24 cellular contexts compared by ENCODE assay signal in the genomic region with DNA sequence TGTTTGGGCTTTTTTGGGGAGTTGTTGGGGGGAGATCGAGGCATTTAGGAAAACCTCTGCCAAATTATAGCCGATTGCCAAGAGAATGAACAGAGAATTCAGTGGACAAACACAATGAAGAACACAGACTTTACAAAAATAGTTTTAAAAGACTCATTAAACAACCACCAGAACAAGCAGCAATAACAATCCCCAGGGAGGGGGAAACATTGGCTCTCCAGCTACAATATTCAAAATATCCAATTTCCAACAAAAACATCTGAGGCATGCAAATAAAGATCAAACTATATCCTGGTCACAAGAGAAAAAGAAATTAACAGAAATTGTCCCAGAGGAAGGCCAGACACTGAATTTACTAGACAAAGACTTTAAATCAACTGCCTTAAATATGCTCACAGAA. TPM values are rescaled to one million over a fixed set of nuclear protein-coding genes. Genes with fewer than 3 reads are reported as not detected.
A peak's percentile ranks its signal among the peaks of the same experiment; 100 is the strongest.
DNase-seq lines count a peak whose midpoint lies in the region; ATAC-seq and TF ChIP-seq lines count a peak whose summit lies in the region.
"Had no signal": no experiment of that assay in that cellular context is flagged by ENCODE, and none has a peak within 500 bp of the region (broad histone marks: within the 10 kb centered on the region; RNA-seq: fewer than 3 reads in every experiment).

No MANE protein-coding gene starts in this region.

- peaks cover 1% of the 10 kb centered on the region for H3K4me1 ChIP-seq in mesenchymal stem cell (ENCODE audit: control insufficient read depth, insufficient read depth, low read depth, low read length)
- H3K4me1 ChIP-seq: HAP-1 had no signal

- no peaks in the 10 kb centered on the region for H3K27me3 ChIP-seq in mesenchymal stem cell (ENCODE audit: control insufficient read depth in 1 of 2, insufficient read depth in 1 of 2, low read length in 2 of 2)

- no peak overlapping the region for H3K4me3 Mint-ChIP-seq in activated T-cell treated with anti-CD3 and anti-CD28 coated beads, Interleukin-2, amount 50 U/mL, for 72 hours
- H3K4me3 Mint-ChIP-seq in chondrocyte (ENCODE audit: unreplicated experiment) = no peak overlapping the region
- H3K4me3 Mint-ChIP-seq: CD4-positive, CD25-positive, alpha-beta regulatory T cell; HFFc6 had no signal

- H3K18ac ChIP-seq in mesenchymal stem cell (ENCODE audit: low read depth in 1 of 2, low read length in 2 of 2) = no peak overlapping the region

- H3K4me2 ChIP-seq in mesenchymal stem cell (ENCODE audit: low read length, poor library complexity, severe bottlenecking) = no peak overlapping the region

- H2BK12ac ChIP-seq in mesenchymal stem cell (ENCODE audit: low read length in 2 of 2) = no peak overlapping the region

- no peak overlapping the region for H3K27ac ChIP-seq in mesenchymal stem cell (ENCODE audit: low read length, poor library complexity, severe bottlenecking)
- H3K27ac ChIP-seq: 22Rv1 had no signal

- no peak overlapping the region for H3K23ac ChIP-seq in mesenchymal stem cell (ENCODE audit: low read length in 2 of 2)

- no peak overlapping the region for H2BK120ac ChIP-seq in mesenchymal stem cell (ENCODE audit: low read depth, low read length)

- no peak overlapping the region for H3K4ac ChIP-seq in mesenchymal stem cell (ENCODE audit: low read depth in 1 of 2, low read length in 2 of 2)

- H3K9ac ChIP-seq in mesenchymal stem cell (ENCODE audit: low read length) = peak overlapping the region; percentile 74

- 97% methylated on average over 2 of the region's 2 CpGs for WGBS in mesenchymal stem cell

- peaks cover 18% of the 10 kb centered on the region for H3K79me1 ChIP-seq in mesenchymal stem cell (replicated peaks; ENCODE audit: low read length, poor library complexity, severe bottlenecking)

- no peak overlapping the region for H4K91ac ChIP-seq in mesenchymal stem cell (ENCODE audit: low read length)

- intact Hi-C loops in sciatic nerve (cut with DNase I) (no loop called here), posterior cingulate gyrus (cut with DNase I) (loop anchor here (10.0 kb wide), 1 partner anchor 223 kb away; no protein-coding TSS in a partner anchor)

- no peak overlapping the region for H3K14ac ChIP-seq in mesenchymal stem cell (ENCODE audit: low read length in 2 of 2)

- H3K27me3 Mint-ChIP-seq in activated T-cell treated with anti-CD3 and anti-CD28 coated beads, Interleukin-2, amount 50 U/mL, for 72 hours (ENCODE audit: low read depth) = no peaks in the 10 kb centered on the region
- H3K27me3 Mint-ChIP-seq in chondrocyte (ENCODE audit: low read depth) = no peaks in the 10 kb centered on the region
- H3K27me3 Mint-ChIP-seq: CD4-positive, CD25-positive, alpha-beta regulatory T cell had no signal

- H2AFZ ChIP-seq in mesenchymal stem cell (ENCODE audit: low read depth, low read length) = no peak overlapping the region

- peak overlapping the region; percentile 35 for H3K27ac Mint-ChIP-seq in activated T-cell treated with anti-CD3 and anti-CD28 coated beads, Interleukin-2, amount 50 U/mL, for 72 hours
- no peak overlapping the region for H3K27ac Mint-ChIP-seq in chondrocyte (ENCODE audit: unreplicated experiment)
- H3K27ac Mint-ChIP-seq: CD4-positive, CD25-positive, alpha-beta regulatory T cell; HFFc6 had no signal

- no peak for DNase-seq in activated T-cell treated with anti-CD3 and anti-CD28 coated beads, Interleukin-2, amount 50 U/mL, for 72 hours
- DNase-seq in activated T-cell treated with anti-CD3 and anti-CD28 coated beads for 4 hours (no peak), mesenchymal stem cell (no peak), sciatic nerve (ENCODE audit: low spot score) (no peak), posterior cingulate gyrus (no peak), cerebellar nuclear complex (lab: John Stamatoyannopoulos, UW) (no peak), chondrocyte (ENCODE audit: low spot score) (no peak)
- DNase-seq: CD4-positive, CD25-positive, alpha-beta regulatory T cell; DMS153; DND-41; GOT3; HFFc6; KBM-7; MM.1S; NCI-H1417; NCI-H1694; NCI-H2029 treated with DMSO at 0.1 percent for 48 hours; NCI-H446 treated with DMSO at 0.1 percent for 48 hours; NCI-H526; NCI-H82; NK-92 treated with Interleukin-12 subunit alpha and Interleukin-12 subunit beta, amount 100 ng/mL, for 24 hours; PC-3 had no signal

- no peaks in the 10 kb centered on the region for H3K9me3 Mint-ChIP-seq in activated T-cell treated with anti-CD3 and anti-CD28 coated beads, Interleukin-2, amount 50 U/mL, for 72 hours
- H3K9me3 Mint-ChIP-seq in chondrocyte (ENCODE audit: low read depth) = no peaks in the 10 kb centered on the region
- H3K9me3 Mint-ChIP-seq: CD4-positive, CD25-positive, alpha-beta regulatory T cell; HFFc6 had no signal

- no peak overlapping the region for H4K8ac ChIP-seq in mesenchymal stem cell (ENCODE audit: low read length)

- peaks cover 27% of the 10 kb centered on the region for H3K4me1 Mint-ChIP-seq in activated T-cell treated with anti-CD3 and anti-CD28 coated beads, Interleukin-2, amount 50 U/mL, for 72 hours (ENCODE audit: low read depth)
- peaks cover 15% of the 10 kb centered on the region for H3K4me1 Mint-ChIP-seq in chondrocyte (ENCODE audit: low read depth)

- H3K9me3 ChIP-seq in mesenchymal stem cell (ENCODE audit: control insufficient read depth, low read length) = no peaks in the 10 kb centered on the region
- H3K9me3 ChIP-seq: HAP-1 had no signal

- H3K36me3 Mint-ChIP-seq in activated T-cell treated with anti-CD3 and anti-CD28 coated beads, Interleukin-2, amount 50 U/mL, for 72 hours (ENCODE audit: insufficient read depth in 2 of 2) = no peaks in the 10 kb centered on the region
- no peaks in the 10 kb centered on the region for H3K36me3 Mint-ChIP-seq in chondrocyte (ENCODE audit: low read depth)
- H3K36me3 Mint-ChIP-seq: CD4-positive, CD25-positive, alpha-beta regulatory T cell had no signal

- H2BK5ac ChIP-seq in mesenchymal stem cell (ENCODE audit: low read depth, low read length, poor library complexity, severe bottlenecking) = no peak overlapping the region

- H2BK15ac ChIP-seq in mesenchymal stem cell (ENCODE audit: low read depth, poor library complexity, severe bottlenecking) = no peak overlapping the region

- TF ChIP-seq CTCF in chondrocyte (IDR thresholded peaks at IDR 0.05) = no peak

- H2AK5ac ChIP-seq in mesenchymal stem cell (ENCODE audit: low read length, severe bottlenecking) = no peak overlapping the region

- H3K4me3 ChIP-seq in mesenchymal stem cell (ENCODE audit: insufficient read depth in 1 of 2, low read depth in 1 of 2, low read length in 2 of 2) = no peak overlapping the region
- H3K4me3 ChIP-seq: HAP-1 had no signal

- H3K36me3 ChIP-seq in mesenchymal stem cell (ENCODE audit: control insufficient read depth in 1 of 2, insufficient read depth in 2 of 2, low read depth in 1 of 2, low read length in 2 of 2) = no peaks in the 10 kb centered on the region
- H3K36me3 ChIP-seq: HAP-1 had no signal

- ATAC-seq in activated T-cell treated with anti-CD3 and anti-CD28 coated beads, Interleukin-2, amount 50 U/mL, for 72 hours (replicated peaks in 1 of 2) = no peak
- peak; percentile 26 for ATAC-seq in sciatic nerve
- ATAC-seq: PC-3 had no signal

RNA-seq across cellular contexts. Expression of a gene that starts 24.5 kb away (rescaled TPM):
- total RNA-seq in activated T-cell treated with anti-CD3 and anti-CD28 coated beads, Interleukin-2, amount 50 U/mL, for 72 hours = 10 to 100 TPM; 45.3 to 46.1 TPM
- polyA plus RNA-seq in mesenchymal stem cell (2013, experiment 1 of 2) = 38.8 TPM
- polyA plus RNA-seq in mesenchymal stem cell (2013, experiment 2 of 2) = 42.1 TPM
- total RNA-seq in sciatic nerve = 71.9 TPM
- 92.5 to 124 TPM (median 104 TPM) in 3 replicates for total RNA-seq in chondrocyte
